ENCODE assay signal across 8 cellular contexts in genomic region chr12:71756054-71756675, GRCh38. TPM values are rescaled to one million over a fixed set of nuclear protein-coding genes. Genes with fewer than 3 reads are reported as not detected.
DNase-seq lines count a peak whose midpoint lies in the region; ATAC-seq and TF ChIP-seq lines count a peak whose summit lies in the region.

No MANE protein-coding gene starts in this region.

- no peak for TF ChIP-seq POLR2A in Peyer's patch (IDR thresholded peaks at IDR 0.05)
- TF ChIP-seq POLR2A in esophagus squamous epithelium (IDR thresholded peaks at IDR 0.05), result no peak

- peak overlapping the region; percentile 86 for H3K27ac ChIP-seq in CD4-positive, alpha-beta memory T cell (ENCODE audit: low read depth, low read length)
- H3K27ac ChIP-seq in Peyer's patch (peak overlapping the region; percentile 94 to 100 (median 96)), esophagus squamous epithelium (peak overlapping the region; percentile 93 to 100 (median 99)), neuronal stem cell (replicated peaks; ENCODE audit: low read length) (no peak overlapping the region)

- peaks cover 0 to 5% of the 10 kb centered on the region in 2 donors for H3K27me3 Mint-ChIP-seq in CD4-positive, alpha-beta memory T cell

- no peak overlapping the region for H3K9ac ChIP-seq in neuronal stem cell (ENCODE audit: low read depth, low read length, poor library complexity)

- no peak overlapping the region for H2BK12ac ChIP-seq in neuronal stem cell (ENCODE audit: low read length)

- no peak overlapping the region for H3K23ac ChIP-seq in neuronal stem cell (ENCODE audit: low read depth, low read length, poor library complexity)

- POLR2A ChIA-PET in CD4-positive, alpha-beta memory T cell (lab: Charles Lee; ENCODE audit: partially characterized antibody), result interaction anchor here (1.0 to 3.1 kb wide), 5 partner anchors 9 to 93 kb away, joined by 3 to 43 read pairs (median 28); partner anchors contain the start of genes TBC1D15, THAP2, TMEM19 and ZFC3H1

- no peak for DNase-seq in CD4-positive, alpha-beta memory T cell
- DNase-seq in Peyer's patch, result no peak
- no peak for DNase-seq in esophagus squamous epithelium (lab: John Stamatoyannopoulos, UW)
- no peak for DNase-seq in neuronal stem cell (ENCODE audit: low spot score)
- no peak for DNase-seq in HuH-7 (ENCODE audit: low spot score)
- DNase-seq in NCI-H2029 (lab: John Stamatoyannopoulos, UW), result no peak
- no peak for DNase-seq in DMS114 treated with DMSO at 0.1 percent for 48 hours (lab: John Stamatoyannopoulos, UW; ENCODE audit: unreplicated experiment)

- H3K27ac Mint-ChIP-seq in CD4-positive, alpha-beta memory T cell, result peak overlapping the region; percentile 94 to 99 (median 97)

- no peak overlapping the region for H2AFZ ChIP-seq in neuronal stem cell (ENCODE audit: low read length)

- no peak overlapping the region for H4K91ac ChIP-seq in neuronal stem cell (ENCODE audit: low read depth, low read length, poor library complexity)

- no peaks in the 10 kb centered on the region for H3K27me3 ChIP-seq in CD4-positive, alpha-beta memory T cell (ENCODE audit: insufficient read depth, low read length)
- H3K27me3 ChIP-seq in Peyer's patch (no peaks in the 10 kb centered on the region), esophagus squamous epithelium (no peaks in the 10 kb centered on the region), neuronal stem cell (ENCODE audit: control insufficient read depth in 3 of 3, insufficient read depth in 3 of 3, low read depth in 1 of 3, low read length in 3 of 3) (peaks cover 0 to 3% (median 0%) of the 10 kb centered on the region in 3 experiments)

- H3K36me3 ChIP-seq in CD4-positive, alpha-beta memory T cell (ENCODE audit: insufficient read depth, low read length), result peaks cover 16% of the 10 kb centered on the region
- H3K36me3 ChIP-seq in Peyer's patch, result peaks cover 0 to 18% (median 0%) of the 10 kb centered on the region in 3 donors
- H3K36me3 ChIP-seq in esophagus squamous epithelium, result peaks cover 0 to 41% (median 4%) of the 10 kb centered on the region in 3 donors
- peaks cover 2 to 47% of the 10 kb centered on the region in 2 donors for H3K36me3 ChIP-seq in neuronal stem cell (replicated peaks in 1 of 2; ENCODE audit: control insufficient read depth in 2 of 2, insufficient read depth in 2 of 2, low read length in 2 of 2)

- H3K4me2 ChIP-seq in neuronal stem cell (ENCODE audit: insufficient read depth, low read length, poor library complexity, severe bottlenecking), result peak overlapping the region; percentile 90

- H3K9me3 Mint-ChIP-seq in CD4-positive, alpha-beta memory T cell, result peaks cover 2 to 30% (median 23%) of the 10 kb centered on the region in 8 donors

- no peak for ATAC-seq in HG02678 (IDR thresholded peaks at IDR 0.05; ENCODE audit: unreplicated experiment)

- H3K14ac ChIP-seq in neuronal stem cell (ENCODE audit: low read length), result no peak overlapping the region

- H3K4me3 Mint-ChIP-seq in CD4-positive, alpha-beta memory T cell, result peak overlapping the region; percentile 93 to 97 (median 95)

- H3K4me3 ChIP-seq in CD4-positive, alpha-beta memory T cell (ENCODE audit: low read length in 2 of 2), result peak overlapping the region; percentile 66 to 82
- H3K4me3 ChIP-seq in Peyer's patch, result peak overlapping the region; percentile 72 to 99 (median 78)
- peak overlapping the region; percentile 73 to 92 (median 84) for H3K4me3 ChIP-seq in esophagus squamous epithelium
- H3K4me3 ChIP-seq in neuronal stem cell (ENCODE audit: low read length in 2 of 2), result peak overlapping the region in 1 of 2 donors; percentile 98

- H2BK120ac ChIP-seq in neuronal stem cell (ENCODE audit: low read depth, low read length), result no peak overlapping the region

- WGBS in esophagus squamous epithelium, 2 donors, result 18 to 25% methylated on average over 5 of the region's 5 CpGs
- no CpG with 5 or more reads among the region's 5 CpGs for WGBS in neuronal stem cell (ENCODE audit: extremely low coverage in 2 of 2, insufficient read length in 2 of 2, insufficient replicate concordance in 1 of 2), 2 donors

- no peak overlapping the region for H2BK15ac ChIP-seq in neuronal stem cell (ENCODE audit: low read length)

- no peak overlapping the region for H3K18ac ChIP-seq in neuronal stem cell (ENCODE audit: low read length)

- H2BK5ac ChIP-seq in neuronal stem cell (ENCODE audit: low read length), result no peak overlapping the region

- TF ChIP-seq CTCF in Peyer's patch (IDR thresholded peaks at IDR 0.05), result no peak
- TF ChIP-seq CTCF in esophagus squamous epithelium (IDR thresholded peaks at IDR 0.05), result no peak

- CTCF ChIA-PET in CD4-positive, alpha-beta memory T cell (lab: Charles Lee; ENCODE audit: partially characterized antibody), result interaction anchor here (1.3 to 2.0 kb wide), 3 partner anchors 9 to 90 kb away, joined by 3 to 9 read pairs (median 7); partner anchors contain the start of gene TMEM19

- H2AK5ac ChIP-seq in neuronal stem cell (ENCODE audit: low read depth, low read length), result no peak overlapping the region

- peaks cover 26 to 65% (median 47%) of the 10 kb centered on the region in 4 donors for H3K4me1 Mint-ChIP-seq in CD4-positive, alpha-beta memory T cell

- H3K36me3 Mint-ChIP-seq in CD4-positive, alpha-beta memory T cell, result peaks cover 41 to 57% of the 10 kb centered on the region in 2 donors

- H4K8ac ChIP-seq in neuronal stem cell (ENCODE audit: low read depth, low read length), result no peak overlapping the region

- peaks cover 36% of the 10 kb centered on the region for H3K4me1 ChIP-seq in CD4-positive, alpha-beta memory T cell (ENCODE audit: insufficient read depth, low read length)
- H3K4me1 ChIP-seq in Peyer's patch, result peaks cover 0 to 18% (median 3%) of the 10 kb centered on the region in 4 donors
- H3K4me1 ChIP-seq in esophagus squamous epithelium, result peaks cover 0 to 46% (median 13%) of the 10 kb centered on the region in 3 donors
- peaks cover 4 to 6% of the 10 kb centered on the region in 2 donors for H3K4me1 ChIP-seq in neuronal stem cell (ENCODE audit: control insufficient read depth in 2 of 2, insufficient read depth in 1 of 2, low read depth in 1 of 2, low read length in 2 of 2)

- peaks cover 0 to 18% of the 10 kb centered on the region in 2 donors for H3K9me3 ChIP-seq in CD4-positive, alpha-beta memory T cell (ENCODE audit: control insufficient read depth in 1 of 2, low read length in 2 of 2)
- peaks cover 0 to 12% (median 0%) of the 10 kb centered on the region in 4 donors for H3K9me3 ChIP-seq in Peyer's patch
- peaks cover 0 to 10% (median 9%) of the 10 kb centered on the region in 3 donors for H3K9me3 ChIP-seq in esophagus squamous epithelium
- H3K9me3 ChIP-seq in neuronal stem cell (replicated peaks in 1 of 2; ENCODE audit: control insufficient read depth in 2 of 2, insufficient read depth in 1 of 2, low read depth in 1 of 2, low read length in 2 of 2), result peaks cover 2 to 48% of the 10 kb centered on the region in 2 donors

- peaks cover 5% of the 10 kb centered on the region for H3K79me1 ChIP-seq in neuronal stem cell (ENCODE audit: low read depth, low read length)

- H3K4ac ChIP-seq in neuronal stem cell (ENCODE audit: low read length), result no peak overlapping the region

- intact Hi-C loops in CD4-positive, alpha-beta memory T cell (cut with micrococcal nuclease), result loop anchor here (5.0 kb wide), 2 partner anchors 1389 to 1514 kb away; partner anchors contain the start of genes CNOT2 and KCNMB4
- intact Hi-C loops in esophagus squamous epithelium (cut with DNase I), result loop anchor here (10.0 kb wide), 1 partner anchor 91 kb away; the partner anchor contains the start of genes THAP2 and ZFC3H1

RNA-seq across cellular contexts. Expression of gene RAB21, which starts 1.5 kb away (rescaled TPM):
- 10 to 100 TPM; 73.6 to 77.2 TPM for total RNA-seq in CD4-positive, alpha-beta memory T cell
- 10 to 100 TPM; 38.3 to 46.0 TPM for polyA plus RNA-seq in CD4-positive, alpha-beta memory T cell
- total RNA-seq in Peyer's patch (10 to 100 TPM; 11.2 to 34.7 (median 14.2) TPM), esophagus squamous epithelium (10 to 100 TPM; 16.0 to 42.6 (median 30.8) TPM)
- polyA plus RNA-seq in neuronal stem cell (2013, experiment 1 of 2), result 34.7 TPM
- 36.2 TPM for polyA plus RNA-seq in neuronal stem cell (2013, experiment 2 of 2)
